8 cellular contexts compared by ENCODE assay signal in the genomic region with DNA sequence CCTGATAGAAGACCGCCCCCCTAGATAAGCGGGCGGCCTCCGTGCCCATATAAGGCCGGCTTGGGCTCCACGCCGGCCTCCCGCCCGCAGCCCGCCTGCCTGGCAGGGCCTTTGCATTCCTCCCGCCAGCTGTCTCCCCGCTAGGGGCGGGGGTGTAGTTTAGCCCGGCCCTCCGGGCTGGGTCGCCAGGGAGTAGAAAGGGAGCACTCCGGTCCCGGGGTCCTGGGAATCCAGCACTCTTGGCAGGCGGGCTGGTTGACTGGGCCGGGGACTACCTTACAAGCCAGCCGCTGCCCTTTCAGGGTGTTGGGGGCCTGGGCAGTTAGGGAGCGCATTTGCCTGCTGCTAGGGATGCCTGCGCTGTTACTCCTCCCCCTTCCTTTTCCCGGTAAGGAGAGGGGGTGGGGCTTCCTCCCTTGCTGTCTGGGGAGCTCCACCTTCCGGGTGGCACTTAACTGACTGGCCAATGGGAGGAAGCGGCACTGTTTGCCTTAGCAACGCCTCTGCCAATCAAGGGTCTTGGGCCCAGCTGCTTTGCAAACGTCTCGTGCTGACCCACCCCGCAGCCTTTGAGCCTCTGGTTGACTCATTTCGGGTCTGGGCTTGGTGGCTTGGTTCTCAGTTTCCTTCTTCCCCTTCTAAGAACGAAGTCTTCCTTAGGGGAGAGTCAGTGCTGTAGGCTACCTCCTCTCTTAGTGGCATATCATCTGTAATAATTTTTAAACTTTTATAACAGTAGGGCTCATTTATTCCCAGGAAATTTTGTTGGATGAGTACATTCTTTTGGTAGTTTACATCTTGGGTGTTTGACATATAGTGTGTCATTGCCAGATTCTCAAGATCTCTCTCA. TPM values are rescaled to one million over a fixed set of nuclear protein-coding genes. Genes with fewer than 3 reads are reported as not detected.
A peak's percentile ranks its signal among the peaks of the same experiment; 100 is the strongest.
DNase-seq lines count a peak whose midpoint lies in the region; ATAC-seq and TF ChIP-seq lines count a peak whose summit lies in the region.

No MANE protein-coding gene starts in this region.

- CTCF ChIA-PET in activated CD8-positive, alpha-beta T cell treated with anti-CD3 and anti-CD28 coated beads for 36 hours (lab: Charles Lee), result interaction anchor here (1.8 to 2.7 kb wide), 2 partner anchors 31 to 55 kb away, joined by 9 read pairs; partner anchors contain the start of gene DNPH1

- no peaks in the 10 kb centered on the region for H3K27me3 Mint-ChIP-seq in activated CD8-positive, alpha-beta T cell treated with anti-CD3 and anti-CD28 coated beads for 36 hours

- H3K36me3 Mint-ChIP-seq in activated CD8-positive, alpha-beta T cell treated with anti-CD3 and anti-CD28 coated beads for 36 hours (ENCODE audit: low read depth), result peaks cover 44% of the 10 kb centered on the region

- intact Hi-C loops in activated CD8-positive, alpha-beta T cell treated with anti-CD3 and anti-CD28 coated beads for 36 hours (cut with micrococcal nuclease), result loop anchor here (5.0 kb wide), 1 partner anchor 53 kb away; the partner anchor contains the start of gene DNPH1
- intact Hi-C loops in lower leg skin (cut with DNase I; ENCODE audit: low total_unique reads), result no loop called here

- no peak for TF ChIP-seq POLR2A in lower leg skin (IDR thresholded peaks at IDR 0.05)

- TF ChIP-seq CTCF in activated CD8-positive, alpha-beta T cell treated with anti-CD3 and anti-CD28 coated beads for 36 hours (IDR thresholded peaks at IDR 0.05), result no peak
- peak in 1 of 3 donors; percentile 49 for TF ChIP-seq CTCF in lower leg skin (IDR thresholded peaks at IDR 0.05)

- DNase-seq in CD1c-positive myeloid dendritic cell (ENCODE audit: extremely low spot score), result peak; percentile 99
- peak; percentile 99 for DNase-seq in NCI-H82 (lab: John Stamatoyannopoulos, UW)
- DNase-seq in activated CD8-positive, alpha-beta T cell treated with anti-CD3 and anti-CD28 coated beads for 36 hours, result peak; percentile 98
- DNase-seq in ecto neural progenitor cell (ENCODE audit: low spot score), result peak; percentile 98
- peak; percentile 99 for DNase-seq in lower leg skin (ENCODE audit: low spot score in 2 of 2)
- DNase-seq in stimulated activated CD4-positive, alpha-beta T cell treated with anti-CD3 and anti-CD28 coated beads, Interleukin-4, amount 100 ng/mL, for 4 hours, result peak; percentile 79 to 96

- 1% methylated on average over 30 to 31 of the region's 32 CpGs for WGBS in lower leg skin, 2 donors

- peaks cover 38% of the 10 kb centered on the region for H3K4me1 Mint-ChIP-seq in activated CD8-positive, alpha-beta T cell treated with anti-CD3 and anti-CD28 coated beads for 36 hours (ENCODE audit: low read depth)

- POLR2A ChIA-PET in activated CD8-positive, alpha-beta T cell treated with anti-CD3 and anti-CD28 coated beads for 36 hours (lab: Charles Lee), result interaction anchor here (0.7 to 3.4 kb wide), 8 partner anchors 10 to 195 kb away, joined by 3 to 13 read pairs (median 3); partner anchors contain the start of genes DNPH1 and PEX6

- peak overlapping the region; percentile 83 for H3K27ac Mint-ChIP-seq in activated CD8-positive, alpha-beta T cell treated with anti-CD3 and anti-CD28 coated beads for 36 hours

- no peak overlapping the region for H3K4me3 ChIP-seq in lower leg skin (ENCODE audit: low read depth, poor library complexity, severe bottlenecking)

- ATAC-seq in GM19452 (IDR thresholded peaks at IDR 0.05; ENCODE audit: unreplicated experiment), result peak; percentile 68
- peak; percentile 32 for ATAC-seq in HG03575 (IDR thresholded peaks at IDR 0.05; ENCODE audit: extremely low read depth, insufficient number of reproducible peaks, low FRiP score, unreplicated experiment)
- peak; percentile 78 for ATAC-seq in activated CD8-positive, alpha-beta T cell treated with anti-CD3 and anti-CD28 coated beads for 36 hours

- H3K4me3 Mint-ChIP-seq in activated CD8-positive, alpha-beta T cell treated with anti-CD3 and anti-CD28 coated beads for 36 hours, result peak overlapping the region; percentile 93

- no peaks in the 10 kb centered on the region for H3K9me3 Mint-ChIP-seq in activated CD8-positive, alpha-beta T cell treated with anti-CD3 and anti-CD28 coated beads for 36 hours

RNA-seq across cellular contexts. Expression of gene SRF, which starts 3.4 kb away (rescaled TPM):
- total RNA-seq in activated CD8-positive, alpha-beta T cell treated with anti-CD3 and anti-CD28 coated beads for 36 hours, result 10 to 100 TPM; 34.5 to 35.4 TPM
- total RNA-seq in lower leg skin, result 10 to 100 TPM; 14.8 to 25.8 (median 25.5) TPM

RNA-seq across cellular contexts. Expression of gene CUL9, which starts 7.5 kb away (rescaled TPM):
- total RNA-seq in activated CD8-positive, alpha-beta T cell treated with anti-CD3 and anti-CD28 coated beads for 36 hours, result 10 to 100 TPM; 38.8 to 43.1 TPM
- total RNA-seq in lower leg skin, result 10 to 100 TPM; 38.7 to 64.4 (median 47.4) TPM

RNA-seq across cellular contexts. Expression of gene DNPH1, which starts 54.8 kb away (rescaled TPM):
- 10 to 100 TPM; 86.2 to 86.5 TPM for total RNA-seq in activated CD8-positive, alpha-beta T cell treated with anti-CD3 and anti-CD28 coated beads for 36 hours
- 10 to 100 TPM; 48.5 to 77.0 (median 61.2) TPM for total RNA-seq in lower leg skin
